Comparison of ENCODE assay signal across 28 cellular contexts in genomic region chr12:56244494-56244893, GRCh38. TPM values are rescaled to one million over a fixed set of nuclear protein-coding genes. Genes with fewer than 3 reads are reported as not detected.
"Had no signal": no experiment of that assay in that cellular context is flagged by ENCODE, and none has a peak within 500 bp of the region (broad histone marks: within the 10 kb centered on the region; RNA-seq: fewer than 3 reads in every experiment).

No MANE protein-coding gene starts in this region.

- H3K4me1 ChIP-seq: prostate gland, sigmoid colon, upper lobe of left lung had no signal

- H3K27me3 ChIP-seq: sigmoid colon, spleen, tibial nerve, upper lobe of left lung had no signal

- H3K9me3 ChIP-seq: mucosa of descending colon, prostate gland, sigmoid colon, spleen, thoracic aorta, tibial nerve, upper lobe of left lung had no signal

- H3K4me1 Mint-ChIP-seq: mesothelial cell of epicardium had no signal

- H3K27me3 Mint-ChIP-seq: effector memory CD8-positive, alpha-beta T cell; memory B cell; naive B cell; natural killer cell treated with Interleukin-12 subunit alpha and Interleukin-12 subunit beta and Interleukin-15 and Interleukin-18, amount 100 ng/mL, for 72 hours; stimulated activated memory B cell treated with anti-CD40 and anti-IgM and Interleukin-4, amounts not matched to agents 10 μg/mL and 1 μg/mL and 100 μg/mL, for 72 hours had no signal

- H3K4me3 Mint-ChIP-seq: effector memory CD8-positive, alpha-beta T cell; memory B cell; mesothelial cell of epicardium; naive B cell; natural killer cell treated with Interleukin-12 subunit alpha and Interleukin-12 subunit beta and Interleukin-15 and Interleukin-18, amount 100 ng/mL, for 72 hours; neural crest cell; stimulated activated memory B cell treated with anti-CD40 and anti-IgM and Interleukin-4, amounts not matched to agents 10 μg/mL and 1 μg/mL and 100 μg/mL, for 72 hours had no signal

- FAIRE-seq: endometrium, frontal cortex, keratinocyte, urothelium cell line had no signal

- H3K27ac ChIP-seq: prostate gland, sigmoid colon, thoracic aorta, upper lobe of left lung had no signal

- H3K9me3 Mint-ChIP-seq: effector memory CD8-positive, alpha-beta T cell; memory B cell; mesothelial cell of epicardium; naive B cell; natural killer cell treated with Interleukin-12 subunit alpha and Interleukin-12 subunit beta and Interleukin-15 and Interleukin-18, amount 100 ng/mL, for 72 hours; neural crest cell; stimulated activated memory B cell treated with anti-CD40 and anti-IgM and Interleukin-4, amounts not matched to agents 10 μg/mL and 1 μg/mL and 100 μg/mL, for 72 hours had no signal

- H3K4me3 ChIP-seq: lung, mucosa of descending colon, prostate gland, sigmoid colon, spleen, thoracic aorta, tibial nerve, upper lobe of left lung had no signal

- DNase-seq: cortex of kidney; effector memory CD8-positive, alpha-beta T cell; hypothalamus; mucosa of descending colon; naive B cell; sigmoid colon; spleen; stimulated activated CD4-positive, alpha-beta T cell treated with anti-CD3 and anti-CD28 coated beads, Interleukin-4, amount 100 ng/mL, for 4 hours; stimulated activated naive CD8-positive, alpha-beta T cell treated with anti-CD3 and anti-CD28 coated beads, Interleukin-15, Interleukin-2, amounts not matched to agents 100 U/mL and 50 U/mL, for 24 hours; substantia nigra had no signal

- H3K27ac Mint-ChIP-seq: effector memory CD8-positive, alpha-beta T cell; memory B cell; mesothelial cell of epicardium; natural killer cell treated with Interleukin-12 subunit alpha and Interleukin-12 subunit beta and Interleukin-15 and Interleukin-18, amount 100 ng/mL, for 72 hours; stimulated activated memory B cell treated with anti-CD40 and anti-IgM and Interleukin-4, amounts not matched to agents 10 μg/mL and 1 μg/mL and 100 μg/mL, for 72 hours had no signal

RNA-seq across cellular contexts. Expression of gene SLC39A5, which starts 14.6 kb away (rescaled TPM):
- total RNA-seq: dermis microvascular lymphatic vessel endothelial cell, fibroblast of villous mesenchyme, frontal cortex, osteocyte, prostate gland, sigmoid colon, skeletal muscle tissue, thoracic aorta had no signal
- polyA plus RNA-seq: keratinocyte had no signal
